ENCODE assay signal across 12 cellular contexts in genomic region chr15:49471733-49472132, GRCh38. TPM values are rescaled to one million over a fixed set of nuclear protein-coding genes. Genes with fewer than 3 reads are reported as not detected.
A peak's percentile ranks its signal among the peaks of the same experiment; 100 is the strongest.
DNase-seq lines count a peak whose midpoint lies in the region; ATAC-seq, FAIRE-seq and TF ChIP-seq lines count a peak whose summit lies in the region.
"Had no signal": no experiment of that assay in that cellular context is flagged by ENCODE, and none has a peak within 500 bp of the region (broad histone marks: within the 10 kb centered on the region; RNA-seq: fewer than 3 reads in every experiment).

No MANE protein-coding gene starts in this region.

- ATAC-seq in GM18520 (IDR thresholded peaks at IDR 0.05; ENCODE audit: unreplicated experiment), result peak; percentile 53
- ATAC-seq in GM21576 (IDR thresholded peaks at IDR 0.05; ENCODE audit: unreplicated experiment), result peak; percentile 90
- peak; percentile 55 for ATAC-seq in HG03196 (IDR thresholded peaks at IDR 0.05; ENCODE audit: unreplicated experiment)
- ATAC-seq in gastrocnemius medialis, result no peak
- ATAC-seq: lower lobe of right lung, upper lobe of right lung had no signal

- no peak for FAIRE-seq in kidney (lab: Jason Lieb, UNC)

- in situ Hi-C loops in ACHN (cut with HindIII; ENCODE audit: low pct_ligation_motif_present, low pct_unique_long_range_greater_than_20kb, low sequenced_read_pairs) (no loop called here), gastrocnemius medialis (cut with MboI; ENCODE audit: low sequenced_read_pairs in 4 of 4) (no loop called here)

- TF ChIP-seq CTCF in kidney (IDR thresholded peaks at IDR 0.05; ENCODE audit: borderline replicate concordance, extremely low read depth, insufficient read depth) (no peak), gastrocnemius medialis (IDR thresholded peaks at IDR 0.05 in 4 of 5, conservative IDR thresholded peaks at IDR 0.05 in 1 of 5) (no peak)

- TF ChIP-seq POLR2A in gastrocnemius medialis (IDR thresholded peaks at IDR 0.05), result no peak

- H3K36me3 ChIP-seq in kidney (ENCODE audit: control insufficient read depth in 1 of 2, insufficient read depth in 2 of 2, low read length in 2 of 2) (no peaks in the 10 kb centered on the region), gastrocnemius medialis (no peaks in the 10 kb centered on the region)
- H3K36me3 ChIP-seq: lower lobe of right lung, upper lobe of right lung had no signal

- H3K9ac ChIP-seq in kidney (ENCODE audit: low read length in 2 of 2), result no peak overlapping the region

- H3K4me1 ChIP-seq in kidney (ENCODE audit: control insufficient read depth in 1 of 2, insufficient read depth in 1 of 2, low read depth in 1 of 2, low read length in 2 of 2) (peaks cover 0 to 2% of the 10 kb centered on the region in 2 donors), gastrocnemius medialis (no peaks in the 10 kb centered on the region)
- H3K4me1 ChIP-seq: upper lobe of right lung had no signal

- H3K27me3 ChIP-seq in gastrocnemius medialis, result no peaks in the 10 kb centered on the region
- H3K27me3 ChIP-seq: upper lobe of right lung had no signal

- H3K27ac ChIP-seq in kidney (ENCODE audit: low read depth in 2 of 2, low read length in 2 of 2), result no peak overlapping the region
- no peak overlapping the region for H3K27ac ChIP-seq in gastrocnemius medialis
- H3K27ac ChIP-seq: lower lobe of right lung, upper lobe of right lung had no signal

- DNase-seq in central memory CD4-positive, alpha-beta T cell, result peak; percentile 17
- no peak for DNase-seq in stimulated activated CD4-positive, alpha-beta T cell treated with anti-CD3 and anti-CD28 coated beads, Interleukin-1b, Interleukin-23, amount 100 ng/mL, for 48 hours
- DNase-seq in kidney, result no peak
- DNase-seq in ACHN, result no peak
- DNase-seq in gastrocnemius medialis, result no peak
- DNase-seq: NCI-H1092 treated with DMSO at 0.1 percent for 48 hours, T-helper 9 cell had no signal

- no peaks in the 10 kb centered on the region for H3K9me3 ChIP-seq in kidney (ENCODE audit: control insufficient read depth in 1 of 2, low read length in 2 of 2)
- no peaks in the 10 kb centered on the region for H3K9me3 ChIP-seq in gastrocnemius medialis
- H3K9me3 ChIP-seq: lower lobe of right lung, upper lobe of right lung had no signal

- H3K4me3 ChIP-seq in kidney (ENCODE audit: low read length in 2 of 2) (peak overlapping the region in 1 of 2 donors; percentile 15), gastrocnemius medialis (no peak overlapping the region)
- H3K4me3 ChIP-seq: lower lobe of right lung, upper lobe of right lung had no signal

- intact Hi-C loops in kidney (cut with DNase I), result no loop called here
- intact Hi-C loops in gastrocnemius medialis (cut with DNase I; ENCODE audit: low total_unique reads), result no loop called here

RNA-seq across cellular contexts. Expression of gene FGF7, which starts 48.7 kb away (rescaled TPM):
- total RNA-seq in kidney, result 23.8 TPM
- 3.8 TPM for polyA plus RNA-seq in kidney (ENCODE audit: insufficient read depth, low read depth, low replicate concordance)
- 1 to 10 TPM; 1.3 to 9.5 (median 2.0) TPM for total RNA-seq in gastrocnemius medialis

Comparison
In these comparisons a context has a peak if more than half of its experiments do, and no peak if none do; other contexts are left out.
1. ATAC-seq: peak in GM18520 (single experiment), GM21576 (single experiment) and HG03196 (single experiment); none in gastrocnemius medialis (0 of 2).